16 cellular contexts compared by ENCODE assay signal in the genomic region with DNA sequence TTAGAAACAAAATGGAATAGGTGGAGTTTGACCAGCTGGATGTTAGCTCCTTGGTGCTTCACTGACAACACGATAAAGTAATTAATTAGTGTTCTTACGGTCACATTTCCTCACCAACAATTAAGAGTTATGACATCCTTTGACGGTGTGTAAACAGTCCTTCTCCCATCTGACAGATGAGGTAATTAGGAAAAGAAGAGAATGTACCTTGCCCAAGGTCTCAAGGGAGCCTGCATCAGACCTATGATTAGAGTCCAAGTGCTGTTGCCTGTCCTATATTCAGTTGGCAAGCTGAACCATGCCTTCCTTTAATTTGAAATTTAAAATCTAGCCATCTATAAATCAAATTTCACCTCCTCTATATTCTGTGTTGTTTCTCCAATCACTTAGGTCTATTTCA. TPM values are rescaled to one million over a fixed set of nuclear protein-coding genes. Genes with fewer than 3 reads are reported as not detected.
DNase-seq lines count a peak whose midpoint lies in the region; ATAC-seq and TF ChIP-seq lines count a peak whose summit lies in the region.
"Had no signal": no experiment of that assay in that cellular context is flagged by ENCODE, and none has a peak within 500 bp of the region (broad histone marks: within the 10 kb centered on the region; RNA-seq: fewer than 3 reads in every experiment).

No MANE protein-coding gene starts in this region.

- no peak overlapping the region for H3K4me3 ChIP-seq in right lobe of liver
- no peak overlapping the region for H3K4me3 ChIP-seq in mammary epithelial cell (replicated peaks in 1 of 3; ENCODE audit: insufficient read depth in 1 of 3, low read depth in 2 of 3, low read length in 3 of 3)
- H3K4me3 ChIP-seq: Peyer's patch had no signal

- H3K36me3 ChIP-seq in right lobe of liver, result no peaks in the 10 kb centered on the region
- H3K36me3 ChIP-seq in mammary epithelial cell (ENCODE audit: insufficient read depth, low read length), result no peaks in the 10 kb centered on the region
- H3K36me3 ChIP-seq: Peyer's patch had no signal

- no TSS peak for BruUV-seq in mammary epithelial cell (replicated peaks; lab: Mats Ljungman, UMichigan)

- TF ChIP-seq POLR2A in right lobe of liver (IDR thresholded peaks at IDR 0.05), result no peak

- no peak for DNase-seq in activated CD8-positive, alpha-beta T cell treated with anti-CD3 and anti-CD28 coated beads for 36 hours
- no peak for DNase-seq in activated CD8-positive, alpha-beta T cell treated with anti-CD3 and anti-CD28 coated beads, Interleukin-2, amount 10 ng/mL, durations not matched to agents 7 days and 5 days
- peak; percentile 3 for DNase-seq in COR-L47 (lab: John Stamatoyannopoulos, UW)
- DNase-seq in T-cell, result no peak
- DNase-seq in right lobe of liver, result no peak
- DNase-seq in hepatic stellate cell (ENCODE audit: low spot score), result no peak
- DNase-seq in mammary epithelial cell, result no peak
- DNase-seq: AML-193; CD8-positive, alpha-beta memory T cell; DMS 273 treated with DMSO at 0.1 percent for 48 hours; MM.1S; NCI-H2029; NCI-H526 treated with DMSO at 0.1 percent for 48 hours; Peyer's patch; SHP77 had no signal

- peaks cover 23% of the 10 kb centered on the region for H3K36me3 Mint-ChIP-seq in activated CD8-positive, alpha-beta T cell treated with anti-CD3 and anti-CD28 coated beads for 36 hours (ENCODE audit: low read depth)
- H3K36me3 Mint-ChIP-seq in activated CD8-positive, alpha-beta T cell treated with anti-CD3 and anti-CD28 coated beads, Interleukin-2, amount 10 ng/mL, durations not matched to agents 7 days and 5 days (ENCODE audit: low read depth), result peaks cover 39% of the 10 kb centered on the region
- H3K36me3 Mint-ChIP-seq in T-cell, result no peaks in the 10 kb centered on the region

- 25% methylated on average over 3 of the region's 3 CpGs for WGBS in right lobe of liver (ENCODE audit: insufficient coverage, low coverage, low lambda C conversion rate, missing lambda C conversion rate)
- WGBS in mammary epithelial cell (ENCODE audit: low coverage, missing lambda C conversion rate), result 100% methylated on average over 3 of the region's 3 CpGs

- H4K20me1 ChIP-seq in mammary epithelial cell (ENCODE audit: insufficient read depth, low read length), result no peaks in the 10 kb centered on the region

- H3K9me3 Mint-ChIP-seq in activated CD8-positive, alpha-beta T cell treated with anti-CD3 and anti-CD28 coated beads for 36 hours, result no peaks in the 10 kb centered on the region
- H3K9me3 Mint-ChIP-seq in activated CD8-positive, alpha-beta T cell treated with anti-CD3 and anti-CD28 coated beads, Interleukin-2, amount 10 ng/mL, durations not matched to agents 7 days and 5 days (ENCODE audit: insufficient read depth), result peaks cover 4% of the 10 kb centered on the region
- H3K9me3 Mint-ChIP-seq in T-cell, result no peaks in the 10 kb centered on the region
- H3K9me3 Mint-ChIP-seq: CD8-positive, alpha-beta memory T cell had no signal

- dilution Hi-C loops in mammary epithelial cell (cut with HindIII; ENCODE audit: low sequenced_read_pairs), result no loop called here

- H3K4me3 Mint-ChIP-seq in activated CD8-positive, alpha-beta T cell treated with anti-CD3 and anti-CD28 coated beads for 36 hours, result no peak overlapping the region
- no peak overlapping the region for H3K4me3 Mint-ChIP-seq in activated CD8-positive, alpha-beta T cell treated with anti-CD3 and anti-CD28 coated beads, Interleukin-2, amount 10 ng/mL, durations not matched to agents 7 days and 5 days
- H3K4me3 Mint-ChIP-seq in T-cell, result peak overlapping the region in 1 of 3 donors; percentile 30

- no peak overlapping the region for H2AFZ ChIP-seq in mammary epithelial cell (ENCODE audit: low read depth, low read length)

- H3K4me1 Mint-ChIP-seq in activated CD8-positive, alpha-beta T cell treated with anti-CD3 and anti-CD28 coated beads for 36 hours (ENCODE audit: low read depth), result peaks cover 75% of the 10 kb centered on the region
- peaks cover 67% of the 10 kb centered on the region for H3K4me1 Mint-ChIP-seq in activated CD8-positive, alpha-beta T cell treated with anti-CD3 and anti-CD28 coated beads, Interleukin-2, amount 10 ng/mL, durations not matched to agents 7 days and 5 days (ENCODE audit: low read depth)
- H3K4me1 Mint-ChIP-seq in T-cell, result peaks cover 75 to 78% (median 78%) of the 10 kb centered on the region in 3 donors

- peak overlapping the region; percentile 43 for H3K27ac Mint-ChIP-seq in activated CD8-positive, alpha-beta T cell treated with anti-CD3 and anti-CD28 coated beads for 36 hours
- H3K27ac Mint-ChIP-seq in activated CD8-positive, alpha-beta T cell treated with anti-CD3 and anti-CD28 coated beads, Interleukin-2, amount 10 ng/mL, durations not matched to agents 7 days and 5 days, result no peak overlapping the region
- peak overlapping the region; percentile 65 to 86 for H3K27ac Mint-ChIP-seq in T-cell

- CTCF ChIA-PET in activated CD8-positive, alpha-beta T cell treated with anti-CD3 and anti-CD28 coated beads for 36 hours (lab: Charles Lee), result interaction anchor here (0.8 to 4.9 kb wide), 10 partner anchors 13 to 153 kb away, joined by 3 to 65 read pairs (median 5); no protein-coding TSS in a partner anchor
- CTCF ChIA-PET in activated CD8-positive, alpha-beta T cell treated with anti-CD3 and anti-CD28 coated beads, Interleukin-2, amount 10 ng/mL, durations not matched to agents 7 days and 5 days (lab: Charles Lee), result interaction anchor here (1.1 to 4.7 kb wide), 16 partner anchors 8 to 151 kb away, joined by 3 to 83 read pairs (median 7); partner anchors contain the start of genes DNAH7 and STK17B
- CTCF ChIA-PET in T-cell (lab: Charles Lee), result interaction anchor here (0.8 to 4.0 kb wide), 16 partner anchors 8 to 141 kb away, joined by 3 to 34 read pairs (median 6); no protein-coding TSS in a partner anchor
- CTCF ChIA-PET in mammary epithelial cell (lab: Charles Lee; ENCODE audit: low non-redundant PET), result no interaction called here

- intact Hi-C loops in activated CD8-positive, alpha-beta T cell treated with anti-CD3 and anti-CD28 coated beads for 36 hours (cut with micrococcal nuclease), result no loop called here
- intact Hi-C loops in right lobe of liver (cut with DNase I), result no loop called here
- intact Hi-C loops in mammary epithelial cell (cut with micrococcal nuclease), result no loop called here

- no peak overlapping the region for H3K9ac ChIP-seq in mammary epithelial cell (ENCODE audit: insufficient read depth, low read length)

- no peak for ATAC-seq in activated CD8-positive, alpha-beta T cell treated with anti-CD3 and anti-CD28 coated beads for 36 hours
- no peak for ATAC-seq in activated CD8-positive, alpha-beta T cell treated with anti-CD3 and anti-CD28 coated beads, Interleukin-2, amount 10 ng/mL, durations not matched to agents 7 days and 5 days
- ATAC-seq in T-cell (replicated peaks in 1 of 4), result no peak
- peak in 3 of 4 donors; percentile 11 to 45 (median 23) for ATAC-seq in right lobe of liver
- ATAC-seq in HG03521 (IDR thresholded peaks at IDR 0.05; ENCODE audit: unreplicated experiment), result no peak

- H3K9me3 ChIP-seq in right lobe of liver, result no peaks in the 10 kb centered on the region
- no peaks in the 10 kb centered on the region for H3K9me3 ChIP-seq in mammary epithelial cell (replicated peaks; ENCODE audit: insufficient read depth, low read length)
- H3K9me3 ChIP-seq: Peyer's patch had no signal

- H3K27me3 ChIP-seq in right lobe of liver (no peaks in the 10 kb centered on the region), mammary epithelial cell (ENCODE audit: insufficient read depth, low read length) (no peaks in the 10 kb centered on the region)
- H3K27me3 ChIP-seq: Peyer's patch had no signal

- H3K27ac ChIP-seq in right lobe of liver (no peak overlapping the region), mammary epithelial cell (ENCODE audit: insufficient read depth, low read depth, low read length) (no peak overlapping the region)

- H3K4me1 ChIP-seq in right lobe of liver (no peaks in the 10 kb centered on the region), mammary epithelial cell (ENCODE audit: insufficient read depth, low read length) (peaks cover 2% of the 10 kb centered on the region)

- H3K4me2 ChIP-seq in mammary epithelial cell (ENCODE audit: insufficient read depth, low read depth, low read length), result no peak overlapping the region

- POLR2A ChIA-PET in activated CD8-positive, alpha-beta T cell treated with anti-CD3 and anti-CD28 coated beads for 36 hours (lab: Charles Lee), result interaction anchor here (0.7 to 5.9 kb wide), 15 partner anchors 8 to 118 kb away, joined by 3 to 27 read pairs (median 4); partner anchors contain the start of gene STK17B
- POLR2A ChIA-PET in activated CD8-positive, alpha-beta T cell treated with anti-CD3 and anti-CD28 coated beads, Interleukin-2, amount 10 ng/mL, durations not matched to agents 7 days and 5 days (lab: Charles Lee), result interaction anchor here (0.6 to 4.6 kb wide), 10 partner anchors 9 to 141 kb away, joined by 3 to 30 read pairs (median 4); partner anchors contain the start of gene STK17B
- POLR2A ChIA-PET in T-cell (lab: Charles Lee), result interaction anchor here (0.8 to 1.5 kb wide), 6 partner anchors 11 to 48 kb away, joined by 3 to 12 read pairs (median 6); partner anchors contain the start of gene STK17B (in 1 of the 2)

- H3K79me2 ChIP-seq in mammary epithelial cell (ENCODE audit: insufficient read depth, low read length), result no peaks in the 10 kb centered on the region

- H3K27me3 Mint-ChIP-seq in activated CD8-positive, alpha-beta T cell treated with anti-CD3 and anti-CD28 coated beads for 36 hours, result no peaks in the 10 kb centered on the region
- no peaks in the 10 kb centered on the region for H3K27me3 Mint-ChIP-seq in activated CD8-positive, alpha-beta T cell treated with anti-CD3 and anti-CD28 coated beads, Interleukin-2, amount 10 ng/mL, durations not matched to agents 7 days and 5 days (ENCODE audit: low read depth)
- no peaks in the 10 kb centered on the region for H3K27me3 Mint-ChIP-seq in T-cell
- H3K27me3 Mint-ChIP-seq: CD8-positive, alpha-beta memory T cell had no signal

- in situ Hi-C loops in mammary epithelial cell (cut with MboI; ENCODE audit: low sequenced_read_pairs in 2 of 2), result no loop called here

- no peak for TF ChIP-seq CTCF in activated CD8-positive, alpha-beta T cell treated with anti-CD3 and anti-CD28 coated beads for 36 hours (IDR thresholded peaks at IDR 0.05)
- TF ChIP-seq CTCF in right lobe of liver (IDR thresholded peaks at IDR 0.05), result no peak
- no peak for TF ChIP-seq CTCF in mammary epithelial cell (conservative IDR thresholded peaks at IDR 0.05 in 1 of 2, IDR thresholded peaks at IDR 0.05 in 1 of 2; ENCODE audit: extremely low read depth in 1 of 2, insufficient read depth in 1 of 2, low read depth in 1 of 2, low read length in 2 of 2)

RNA-seq across cellular contexts. Expression of gene STK17B, which starts 48.3 kb away (rescaled TPM):
- 100 to 1,000 TPM; 237 to 250 TPM for total RNA-seq in activated CD8-positive, alpha-beta T cell treated with anti-CD3 and anti-CD28 coated beads for 36 hours
- total RNA-seq in activated CD8-positive, alpha-beta T cell treated with anti-CD3 and anti-CD28 coated beads, Interleukin-2, amount 10 ng/mL, durations not matched to agents 7 days and 5 days, result 100 to 1,000 TPM; 453 to 469 TPM
- 100 to 1,000 TPM; 218 to 478 (median 248) TPM for total RNA-seq in T-cell
- 1 to 10 TPM; 1.7 to 8.7 (median 5.1) TPM for total RNA-seq in right lobe of liver
- 10 to 100 TPM in 1 of 2 donors, 1 to 10 TPM in 1; 5.7 to 11.6 TPM for total RNA-seq in mammary epithelial cell
- polyA plus RNA-seq in mammary epithelial cell, result 4.3 TPM
- 3.7 TPM for polyA minus RNA-seq in mammary epithelial cell

Comparison
In these comparisons a context has a peak if more than half of its experiments do, and no peak if none do; other contexts are left out.
1. ATAC-seq: peak in right lobe of liver (3 of 4); none in activated CD8-positive, alpha-beta T cell treated with anti-CD3 and anti-CD28 coated beads for 36 hours (single experiment), activated CD8-positive, alpha-beta T cell treated with anti-CD3 and anti-CD28 coated beads, Interleukin-2, amount 10 ng/mL, durations not matched to agents 7 days and 5 days (single experiment), T-cell (0 of 4) and HG03521 (single experiment).
2. RNA of gene STK17B, which starts 48.3 kb away (total RNA-seq): 453 to 469 TPM in activated CD8-positive, alpha-beta T cell treated with anti-CD3 and anti-CD28 coated beads, Interleukin-2, amount 10 ng/mL, durations not matched to agents 7 days and 5 days, 237 to 250 TPM in activated CD8-positive, alpha-beta T cell treated with anti-CD3 and anti-CD28 coated beads for 36 hours and 218 to 478 TPM in T-cell; 5.7 to 11.6 TPM in mammary epithelial cell and 1.7 to 8.7 TPM in right lobe of liver; every median in the first group is over 10 times any median in the second.